2 cellular contexts compared by ENCODE assay signal in the genomic region with DNA sequence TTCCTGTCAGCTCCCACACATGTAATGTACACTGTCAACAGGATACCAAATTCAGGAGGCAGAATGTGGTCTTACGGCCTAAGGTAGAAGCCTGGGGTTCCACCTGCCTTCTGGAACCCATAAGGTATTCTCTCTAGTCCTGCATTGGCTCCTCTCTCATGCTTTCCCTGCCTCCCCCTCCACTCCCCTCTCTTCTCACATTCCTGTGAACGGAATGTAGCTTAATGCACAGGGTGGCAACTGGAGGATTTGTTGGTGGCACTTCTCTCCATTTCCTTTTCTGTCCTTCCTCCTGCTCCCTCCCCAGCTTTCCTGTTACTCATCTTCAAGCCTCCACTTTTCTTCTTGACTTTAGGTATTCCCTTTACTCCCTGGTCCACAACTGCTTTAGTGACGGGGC.
TF ChIP-seq lines count a peak whose summit lies in the region.

No MANE protein-coding gene starts in this region.

TF ChIP-seq in SK-N-SH treated with all-trans-retinoic acid at 6 μM for 48 hours, 23 proteins besides CTCF, POLR2A, EP300 and RAD21:
- TF ChIP-seq ZNF565 (CRISPR knock-in tag; conservative IDR thresholded peaks at IDR 0.05; ENCODE audit: low read depth) (no peak), CSDC2 (CRISPR knock-in tag; IDR thresholded peaks at IDR 0.05) (no peak), PATZ1 (CRISPR knock-in tag; IDR thresholded peaks at IDR 0.05; ENCODE audit: borderline replicate concordance) (no peak), ZNF70 (CRISPR knock-in tag; IDR thresholded peaks at IDR 0.05) (no peak), ZFP3 (CRISPR knock-in tag; IDR thresholded peaks at IDR 0.05) (no peak), TCF4 (CRISPR knock-in tag; IDR thresholded peaks at IDR 0.05; ENCODE audit: borderline replicate concordance) (no peak), ZFP30 (CRISPR knock-in tag; IDR thresholded peaks at IDR 0.05) (no peak), ARNTL (CRISPR knock-in tag; IDR thresholded peaks at IDR 0.05; ENCODE audit: borderline replicate concordance, low read depth) (no peak), RARB (CRISPR knock-in tag; IDR thresholded peaks at IDR 0.05) (no peak), TOX (CRISPR knock-in tag; IDR thresholded peaks at IDR 0.05; ENCODE audit: borderline replicate concordance) (no peak)

TF ChIP-seq in SK-N-SH, 30 proteins besides CTCF, POLR2A, EP300 and RAD21:
- TF ChIP-seq FOXJ3 (CRISPR knock-in tag; IDR thresholded peaks at IDR 0.05) (no peak), SIN3A (IDR thresholded peaks at IDR 0.05; ENCODE audit: borderline replicate concordance, low read depth, low read length) (no peak), JUND (IDR thresholded peaks at IDR 0.05) (no peak), TAF1 (IDR thresholded peaks at IDR 0.05; ENCODE audit: borderline replicate concordance, low read depth, low read length) (no peak), ZBTB33 (IDR thresholded peaks at IDR 0.05; ENCODE audit: borderline replicate concordance, low read depth) (no peak), YY1 (IDR thresholded peaks at IDR 0.05; ENCODE audit: low read depth) (no peak), MEF2A (IDR thresholded peaks at IDR 0.05; ENCODE audit: borderline replicate concordance, low read depth) (no peak), MAX (IDR thresholded peaks at IDR 0.05; ENCODE audit: low read depth) (no peak), RXRA (IDR thresholded peaks at IDR 0.05; ENCODE audit: borderline replicate concordance, low read depth) (no peak), RCOR1 (IDR thresholded peaks at IDR 0.05; ENCODE audit: low read length) (no peak), POLR2AphosphoS5 (IDR thresholded peaks at IDR 0.05; ENCODE audit: low read depth, low read length) (no peak), SMC3 (IDR thresholded peaks at IDR 0.05; ENCODE audit: low read depth, low read length) (no peak), FOSL2 (IDR thresholded peaks at IDR 0.05; ENCODE audit: borderline replicate concordance, low read depth) (no peak), CHD2 (IDR thresholded peaks at IDR 0.05; ENCODE audit: low read length, partially characterized antibody) (no peak), EZH2phosphoT487 (IDR thresholded peaks at IDR 0.05; ENCODE audit: borderline replicate concordance, low read depth) (no peak), REST (IDR thresholded peaks at IDR 0.05; ENCODE audit: low read depth, low read length) (no peak)
- TF ChIP-seq, protein P1, sequence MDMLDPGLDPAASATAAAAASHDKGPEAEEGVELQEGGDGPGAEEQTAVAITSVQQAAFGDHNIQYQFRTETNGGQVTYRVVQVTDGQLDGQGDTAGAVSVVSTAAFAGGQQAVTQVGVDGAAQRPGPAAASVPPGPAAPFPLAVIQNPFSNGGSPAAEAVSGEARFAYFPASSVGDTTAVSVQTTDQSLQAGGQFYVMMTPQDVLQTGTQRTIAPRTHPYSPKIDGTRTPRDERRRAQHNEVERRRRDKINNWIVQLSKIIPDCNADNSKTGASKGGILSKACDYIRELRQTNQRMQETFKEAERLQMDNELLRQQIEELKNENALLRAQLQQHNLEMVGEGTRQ (IDR thresholded peaks at IDR 0.05; ENCODE audit: borderline replicate concordance, low read depth, low read length) = no peak
TF ChIP-seq in SK-N-SH: peak in this region for 0.
